In the genomic region with DNA sequence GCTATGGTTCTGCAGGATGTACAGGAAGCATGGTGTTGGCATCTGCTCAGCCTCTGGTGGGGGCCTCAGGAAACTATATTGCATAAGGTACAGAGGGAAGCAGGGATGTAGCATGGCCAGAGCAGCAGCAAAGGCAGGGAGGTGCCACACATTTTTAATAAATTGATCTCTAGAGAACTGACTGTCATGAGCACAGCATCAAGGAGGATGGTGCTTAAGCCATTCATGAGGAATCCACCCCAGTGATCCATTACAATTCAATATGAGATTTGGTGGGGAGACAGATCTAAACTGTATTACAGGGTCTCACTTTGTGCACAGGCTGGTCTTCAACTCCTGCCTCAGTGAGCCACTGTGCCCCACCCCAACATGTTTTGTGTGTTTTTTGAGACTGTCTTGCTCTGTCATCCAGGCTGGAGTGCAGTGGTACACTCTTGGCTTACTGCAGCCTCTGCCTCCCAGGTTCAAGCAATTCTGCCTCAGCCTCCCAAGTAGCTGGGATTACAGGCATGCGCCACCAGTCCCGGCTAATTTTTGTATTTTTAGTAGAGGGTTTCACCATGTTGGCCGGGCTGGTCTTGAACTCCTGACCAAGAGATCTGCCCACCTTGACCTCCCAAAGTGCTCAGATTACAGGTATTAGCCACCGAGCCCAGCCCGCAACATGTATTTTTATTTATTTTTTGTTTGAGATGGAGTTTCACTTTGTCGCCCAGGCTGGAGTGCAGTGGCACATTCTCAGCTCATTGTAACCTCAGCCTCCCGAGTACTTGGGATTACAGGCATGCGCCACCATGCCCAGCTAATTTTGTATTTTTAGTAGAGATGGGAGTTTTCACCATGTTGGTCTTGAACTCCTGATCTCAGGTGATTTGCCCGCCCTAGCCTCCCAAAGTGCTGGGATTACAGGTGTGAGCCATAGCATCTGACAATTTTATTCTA, we compare ENCODE assay signal across 8 cellular contexts. TPM values are rescaled to one million over a fixed set of nuclear protein-coding genes. Genes with fewer than 3 reads are reported as not detected.
DNase-seq lines count a peak whose midpoint lies in the region; ATAC-seq and TF ChIP-seq lines count a peak whose summit lies in the region.
"Had no signal": no experiment of that assay in that cellular context is flagged by ENCODE, and none has a peak within 500 bp of the region (broad histone marks: within the 10 kb centered on the region; RNA-seq: fewer than 3 reads in every experiment).

No MANE protein-coding gene starts in this region.

- no peak overlapping the region for H3K4me3 ChIP-seq in gastrocnemius medialis

- DNase-seq in RPMI7951 (ENCODE audit: low read depth): peak; percentile 16
- DNase-seq in epithelial cell of prostate (ENCODE audit: low read depth, low spot score): no peak
- no peak for DNase-seq in gastrocnemius medialis
- DNase-seq in NCI-H1436 (lab: John Stamatoyannopoulos, UW): no peak
- DNase-seq: left colon had no signal

- H3K27ac ChIP-seq in epithelial cell of prostate (peak overlapping the region; percentile 87), gastrocnemius medialis (peak overlapping the region; percentile 87 to 97 (median 92))

- no peaks in the 10 kb centered on the region for H3K27me3 ChIP-seq in gastrocnemius medialis

- no peak for TF ChIP-seq CTCF in gastrocnemius medialis (IDR thresholded peaks at IDR 0.05 in 4 of 5, conservative IDR thresholded peaks at IDR 0.05 in 1 of 5)

- H3K4me1 ChIP-seq in gastrocnemius medialis: peaks cover 30 to 37% of the 10 kb centered on the region in 2 donors

- H3K36me3 ChIP-seq in gastrocnemius medialis: peaks cover 0 to 42% of the 10 kb centered on the region in 2 donors

- in situ Hi-C loops in GM18951 (cut with MboI; ENCODE audit: low sequenced_read_pairs, unreplicated experiment): no loop called here
- in situ Hi-C loops in gastrocnemius medialis (cut with MboI; ENCODE audit: low sequenced_read_pairs in 4 of 4): loop anchor here in 2 of 4 donors (10.0 kb wide), 3 partner anchors 63 to 163 kb away; a partner anchor contains a TSS

- TF ChIP-seq POLR2A in GM18951 (IDR thresholded peaks at IDR 0.05; ENCODE audit: extremely low read depth, insufficient read depth, insufficient read length): peak; percentile 19
- TF ChIP-seq POLR2A in gastrocnemius medialis (IDR thresholded peaks at IDR 0.05): no peak

- ATAC-seq in gastrocnemius medialis: no peak
- no peak for ATAC-seq in HG02885 (IDR thresholded peaks at IDR 0.05; ENCODE audit: poor library complexity, unreplicated experiment)
- no peak for ATAC-seq in HG03108 (IDR thresholded peaks at IDR 0.05; ENCODE audit: unreplicated experiment)

- no peaks in the 10 kb centered on the region for H3K9me3 ChIP-seq in gastrocnemius medialis

- intact Hi-C loops in gastrocnemius medialis (cut with DNase I; ENCODE audit: low total_unique reads): loop anchor here (10.0 kb wide), 1 partner anchor 293 kb away; a partner anchor contains a TSS

RNA-seq across cellular contexts. Expression of a gene that starts 10.3 kb away (rescaled TPM):
- total RNA-seq in RPMI7951 (2014; rRNA removed; shearing (Covaris generic)): 82.1 and 101 TPM in 2 replicates
- total RNA-seq in gastrocnemius medialis: 100 to 1,000 TPM in 2 of 4 donors, 10 to 100 TPM in 2; 71.5 to 178 (median 112) TPM

RNA-seq across cellular contexts. Expression of a gene that starts 22.5 kb away (rescaled TPM):
- total RNA-seq in RPMI7951 (2014; rRNA removed; shearing (Covaris generic)): 141 and 155 TPM in 2 replicates
- total RNA-seq in gastrocnemius medialis: 100 to 1,000 TPM in 2 of 4 donors, 10 to 100 TPM in 2; 85.8 to 205 (median 111) TPM

RNA-seq across cellular contexts. Expression of a gene that starts 22.8 kb away (rescaled TPM):
- total RNA-seq in RPMI7951 (2014; rRNA removed; shearing (Covaris generic)): 0.68 and 0.84 TPM in 2 replicates
- total RNA-seq in gastrocnemius medialis: 1 to 10 TPM; 1.1 to 7.1 (median 3.5) TPM

RNA-seq across cellular contexts. Expression of a gene that starts 24.7 kb away (rescaled TPM):
- 55.3 and 66.7 TPM in 2 replicates for total RNA-seq in RPMI7951 (2014; rRNA removed; shearing (Covaris generic))
- total RNA-seq in gastrocnemius medialis: 10 to 100 TPM; 20.8 to 42.7 (median 38.1) TPM

RNA-seq across cellular contexts. Expression of a gene that starts 31.1 kb away (rescaled TPM):
- total RNA-seq in RPMI7951 (2014; rRNA removed; shearing (Covaris generic)): 145 and 164 TPM in 2 replicates
- 10 to 100 TPM; 25.1 to 43.7 (median 32.9) TPM for total RNA-seq in gastrocnemius medialis
